In the genomic region with DNA sequence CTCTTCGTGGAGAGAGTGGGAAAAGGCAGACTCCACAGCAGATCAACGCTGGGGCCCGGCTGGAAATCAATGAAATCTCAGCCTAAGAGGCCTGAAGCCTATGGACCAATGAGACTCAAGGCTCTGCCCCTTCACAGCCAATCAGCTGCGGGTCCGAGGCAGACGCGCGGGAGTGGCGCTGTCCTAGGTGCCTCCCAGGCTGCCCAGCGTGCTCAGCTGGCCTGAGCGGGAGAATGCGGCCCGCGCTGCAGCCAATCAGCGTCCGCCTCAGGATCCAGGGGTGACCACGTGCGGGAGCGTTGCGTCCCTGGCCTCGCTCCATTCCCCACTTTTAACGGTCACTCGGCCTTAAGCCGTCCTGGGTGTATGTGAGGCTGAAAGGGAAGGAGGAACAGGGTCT, we compare ENCODE assay signal across 1 cellular context.
TF ChIP-seq lines count a peak whose summit lies in the region.

A gene with protein sequence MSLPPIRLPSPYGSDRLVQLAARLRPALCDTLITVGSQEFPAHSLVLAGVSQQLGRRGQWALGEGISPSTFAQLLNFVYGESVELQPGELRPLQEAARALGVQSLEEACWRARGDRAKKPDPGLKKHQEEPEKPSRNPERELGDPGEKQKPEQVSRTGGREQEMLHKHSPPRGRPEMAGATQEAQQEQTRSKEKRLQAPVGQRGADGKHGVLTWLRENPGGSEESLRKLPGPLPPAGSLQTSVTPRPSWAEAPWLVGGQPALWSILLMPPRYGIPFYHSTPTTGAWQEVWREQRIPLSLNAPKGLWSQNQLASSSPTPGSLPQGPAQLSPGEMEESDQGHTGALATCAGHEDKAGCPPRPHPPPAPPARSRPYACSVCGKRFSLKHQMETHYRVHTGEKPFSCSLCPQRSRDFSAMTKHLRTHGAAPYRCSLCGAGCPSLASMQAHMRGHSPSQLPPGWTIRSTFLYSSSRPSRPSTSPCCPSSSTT (plus strand): TSS at position 341 of the 400 bp plus-strand sequence. CDS start 10,069 bp downstream, outside the sequence.

TF ChIP-seq in K562, 482 proteins besides CTCF, POLR2A, EP300 and RAD21 (continued from another document and continues in another):
- TF ChIP-seq, protein P1, sequence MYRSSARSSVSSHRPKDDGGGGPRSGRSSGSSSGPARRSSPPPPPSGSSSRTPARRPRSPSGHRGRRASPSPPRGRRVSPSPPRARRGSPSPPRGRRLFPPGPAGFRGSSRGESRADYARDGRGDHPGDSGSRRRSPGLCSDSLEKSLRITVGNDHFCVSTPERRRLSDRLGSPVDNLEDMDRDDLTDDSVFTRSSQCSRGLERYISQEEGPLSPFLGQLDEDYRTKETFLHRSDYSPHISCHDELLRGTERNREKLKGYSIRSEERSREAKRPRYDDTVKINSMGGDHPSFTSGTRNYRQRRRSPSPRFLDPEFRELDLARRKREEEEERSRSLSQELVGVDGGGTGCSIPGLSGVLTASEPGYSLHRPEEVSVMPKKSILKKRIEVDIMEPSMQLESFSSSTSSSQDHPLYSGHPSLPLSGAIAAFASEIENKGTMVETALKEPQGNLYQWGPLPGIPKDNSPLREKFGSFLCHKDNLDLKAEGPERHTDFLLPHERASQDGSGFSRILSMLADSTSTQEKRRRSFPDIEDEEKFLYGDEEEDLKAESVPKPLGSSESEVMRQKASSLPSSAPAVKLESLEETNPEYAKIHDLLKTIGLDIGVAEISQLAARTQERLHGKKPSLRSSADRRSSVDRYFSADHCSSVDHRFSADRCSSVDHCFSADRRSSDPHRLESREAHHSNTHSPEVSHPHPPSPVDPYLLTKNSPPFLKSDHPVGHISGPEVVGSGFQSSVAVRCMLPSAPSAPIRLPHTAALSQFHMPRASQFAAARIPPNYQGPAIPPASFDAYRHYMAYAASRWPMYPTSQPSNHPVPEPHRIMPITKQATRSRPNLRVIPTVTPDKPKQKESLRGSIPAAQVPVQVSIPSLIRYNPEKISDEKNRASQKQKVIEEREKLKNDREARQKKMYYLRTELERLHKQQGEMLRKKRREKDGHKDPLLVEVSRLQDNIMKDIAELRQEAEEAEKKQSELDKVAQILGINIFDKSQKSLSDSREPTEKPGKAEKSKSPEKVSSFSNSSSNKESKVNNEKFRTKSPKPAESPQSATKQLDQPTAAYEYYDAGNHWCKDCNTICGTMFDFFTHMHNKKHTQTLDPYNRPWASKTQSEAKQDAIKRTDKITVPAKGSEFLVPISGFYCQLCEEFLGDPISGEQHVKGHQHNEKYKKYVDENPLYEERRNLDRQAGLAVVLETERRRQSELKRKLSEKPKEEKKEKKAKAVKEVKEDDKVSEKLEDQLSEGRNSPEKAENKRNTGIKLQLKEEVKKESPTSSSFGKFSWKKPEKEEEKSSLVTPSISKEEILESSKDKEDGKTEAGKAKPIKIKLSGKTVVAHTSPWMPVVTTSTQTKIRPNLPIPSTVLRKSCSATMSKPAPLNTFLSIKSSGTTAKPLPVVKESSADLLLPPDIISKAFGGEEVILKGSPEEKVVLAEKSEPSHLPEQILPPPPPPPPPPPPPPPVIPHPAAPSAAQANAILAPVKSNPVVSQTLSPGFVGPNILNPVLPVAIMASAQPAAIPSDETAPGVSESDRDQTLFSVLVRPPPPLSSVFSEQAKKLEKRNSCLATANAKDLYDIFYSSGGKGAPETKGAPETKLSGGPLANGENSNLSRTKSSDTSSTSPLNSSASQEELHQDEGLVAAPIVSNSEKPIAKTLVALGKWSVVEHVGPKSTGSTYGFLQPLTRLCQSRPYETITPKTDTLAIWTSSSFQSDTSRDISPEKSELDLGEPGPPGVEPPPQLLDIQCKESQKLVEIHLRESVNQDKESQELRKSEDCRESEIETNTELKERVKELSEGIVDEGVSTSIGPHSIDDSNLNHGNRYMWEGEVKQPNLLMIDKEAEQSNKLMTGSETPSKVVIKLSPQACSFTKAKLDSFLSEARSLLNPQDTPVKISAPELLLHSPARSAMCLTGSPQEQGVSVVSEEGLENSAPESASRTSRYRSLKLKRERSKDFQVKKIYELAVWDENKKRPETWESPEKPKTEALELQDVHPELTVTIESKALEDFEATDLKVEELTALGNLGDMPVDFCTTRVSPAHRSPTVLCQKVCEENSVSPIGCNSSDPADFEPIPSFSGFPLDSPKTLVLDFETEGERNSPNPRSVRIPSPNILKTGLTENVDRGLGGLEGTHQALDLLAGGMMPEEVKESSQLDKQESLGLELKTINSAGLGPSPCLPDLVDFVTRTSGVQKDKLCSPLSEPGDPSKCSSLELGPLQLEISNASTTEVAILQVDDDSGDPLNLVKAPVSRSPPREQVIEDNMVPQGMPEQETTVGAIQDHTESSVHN (IDR thresholded peaks at IDR 0.05; ENCODE audit: borderline replicate concordance in 1 of 2, low read depth in 1 of 2), result no peak
- TF ChIP-seq NFIC (IDR thresholded peaks at IDR 0.05), result no peak
- TF ChIP-seq PRPF4 (IDR thresholded peaks at IDR 0.05; ENCODE audit: insufficient read depth, low read depth, low read length, poor library complexity, severe bottlenecking), result no peak
- TF ChIP-seq SAFB (IDR thresholded peaks at IDR 0.05; ENCODE audit: borderline replicate concordance, low read depth, low read length), result no peak
- TF ChIP-seq ZNF583 (CRISPR knock-in tag; IDR thresholded peaks at IDR 0.05), result no peak
- TF ChIP-seq ZSCAN32 (CRISPR knock-in tag; IDR thresholded peaks at IDR 0.05), result no peak
- TF ChIP-seq ZNF780A (CRISPR knock-in tag; IDR thresholded peaks at IDR 0.05), result no peak
- TF ChIP-seq, protein P2, sequence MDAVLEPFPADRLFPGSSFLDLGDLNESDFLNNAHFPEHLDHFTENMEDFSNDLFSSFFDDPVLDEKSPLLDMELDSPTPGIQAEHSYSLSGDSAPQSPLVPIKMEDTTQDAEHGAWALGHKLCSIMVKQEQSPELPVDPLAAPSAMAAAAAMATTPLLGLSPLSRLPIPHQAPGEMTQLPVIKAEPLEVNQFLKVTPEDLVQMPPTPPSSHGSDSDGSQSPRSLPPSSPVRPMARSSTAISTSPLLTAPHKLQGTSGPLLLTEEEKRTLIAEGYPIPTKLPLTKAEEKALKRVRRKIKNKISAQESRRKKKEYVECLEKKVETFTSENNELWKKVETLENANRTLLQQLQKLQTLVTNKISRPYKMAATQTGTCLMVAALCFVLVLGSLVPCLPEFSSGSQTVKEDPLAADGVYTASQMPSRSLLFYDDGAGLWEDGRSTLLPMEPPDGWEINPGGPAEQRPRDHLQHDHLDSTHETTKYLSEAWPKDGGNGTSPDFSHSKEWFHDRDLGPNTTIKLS (IDR thresholded peaks at IDR 0.05; ENCODE audit: borderline replicate concordance, low read depth), result no peak
- TF ChIP-seq, protein P3, sequence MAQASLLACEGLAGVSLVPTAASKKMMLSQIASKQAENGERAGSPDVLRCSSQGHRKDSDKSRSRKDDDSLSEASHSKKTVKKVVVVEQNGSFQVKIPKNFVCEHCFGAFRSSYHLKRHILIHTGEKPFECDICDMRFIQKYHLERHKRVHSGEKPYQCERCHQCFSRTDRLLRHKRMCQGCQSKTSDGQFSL (CRISPR knock-in tag; IDR thresholded peaks at IDR 0.05), result 0 out of 2 replicates have a peak, but pooled peaks have one; percentile 14
- TF ChIP-seq, protein P3 (tag; IDR thresholded peaks at IDR 0.05), result no peak
- TF ChIP-seq, protein P4, sequence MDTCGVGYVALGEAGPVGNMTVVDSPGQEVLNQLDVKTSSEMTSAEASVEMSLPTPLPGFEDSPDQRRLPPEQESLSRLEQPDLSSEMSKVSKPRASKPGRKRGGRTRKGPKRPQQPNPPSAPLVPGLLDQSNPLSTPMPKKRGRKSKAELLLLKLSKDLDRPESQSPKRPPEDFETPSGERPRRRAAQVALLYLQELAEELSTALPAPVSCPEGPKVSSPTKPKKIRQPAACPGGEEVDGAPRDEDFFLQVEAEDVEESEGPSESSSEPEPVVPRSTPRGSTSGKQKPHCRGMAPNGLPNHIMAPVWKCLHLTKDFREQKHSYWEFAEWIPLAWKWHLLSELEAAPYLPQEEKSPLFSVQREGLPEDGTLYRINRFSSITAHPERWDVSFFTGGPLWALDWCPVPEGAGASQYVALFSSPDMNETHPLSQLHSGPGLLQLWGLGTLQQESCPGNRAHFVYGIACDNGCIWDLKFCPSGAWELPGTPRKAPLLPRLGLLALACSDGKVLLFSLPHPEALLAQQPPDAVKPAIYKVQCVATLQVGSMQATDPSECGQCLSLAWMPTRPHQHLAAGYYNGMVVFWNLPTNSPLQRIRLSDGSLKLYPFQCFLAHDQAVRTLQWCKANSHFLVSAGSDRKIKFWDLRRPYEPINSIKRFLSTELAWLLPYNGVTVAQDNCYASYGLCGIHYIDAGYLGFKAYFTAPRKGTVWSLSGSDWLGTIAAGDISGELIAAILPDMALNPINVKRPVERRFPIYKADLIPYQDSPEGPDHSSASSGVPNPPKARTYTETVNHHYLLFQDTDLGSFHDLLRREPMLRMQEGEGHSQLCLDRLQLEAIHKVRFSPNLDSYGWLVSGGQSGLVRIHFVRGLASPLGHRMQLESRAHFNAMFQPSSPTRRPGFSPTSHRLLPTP (IDR thresholded peaks at IDR 0.05; ENCODE audit: borderline replicate concordance, extremely low read depth, insufficient read length), result no peak
- no peak for TF ChIP-seq BRF1 (IDR thresholded peaks at IDR 0.05; ENCODE audit: borderline replicate concordance, extremely low read depth, insufficient read length)
- TF ChIP-seq, protein P5, sequence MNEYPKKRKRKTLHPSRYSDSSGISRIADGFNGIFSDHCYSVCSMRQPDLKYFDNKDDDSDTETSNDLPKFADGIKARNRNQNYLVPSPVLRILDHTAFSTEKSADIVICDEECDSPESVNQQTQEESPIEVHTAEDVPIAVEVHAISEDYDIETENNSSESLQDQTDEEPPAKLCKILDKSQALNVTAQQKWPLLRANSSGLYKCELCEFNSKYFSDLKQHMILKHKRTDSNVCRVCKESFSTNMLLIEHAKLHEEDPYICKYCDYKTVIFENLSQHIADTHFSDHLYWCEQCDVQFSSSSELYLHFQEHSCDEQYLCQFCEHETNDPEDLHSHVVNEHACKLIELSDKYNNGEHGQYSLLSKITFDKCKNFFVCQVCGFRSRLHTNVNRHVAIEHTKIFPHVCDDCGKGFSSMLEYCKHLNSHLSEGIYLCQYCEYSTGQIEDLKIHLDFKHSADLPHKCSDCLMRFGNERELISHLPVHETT (CRISPR knock-in tag; conservative IDR thresholded peaks at IDR 0.05 in 1 of 2, IDR thresholded peaks at IDR 0.05 in 1 of 2), result no peak
- no peak for TF ChIP-seq KDM2B (CRISPR knock-in tag; IDR thresholded peaks at IDR 0.05)
- no peak for TF ChIP-seq ZNF23 (CRISPR knock-in tag; IDR thresholded peaks at IDR 0.05)
- TF ChIP-seq, protein P6, sequence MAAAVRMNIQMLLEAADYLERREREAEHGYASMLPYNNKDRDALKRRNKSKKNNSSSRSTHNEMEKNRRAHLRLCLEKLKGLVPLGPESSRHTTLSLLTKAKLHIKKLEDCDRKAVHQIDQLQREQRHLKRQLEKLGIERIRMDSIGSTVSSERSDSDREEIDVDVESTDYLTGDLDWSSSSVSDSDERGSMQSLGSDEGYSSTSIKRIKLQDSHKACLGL (CRISPR knock-in tag; IDR thresholded peaks at IDR 0.05; ENCODE audit: borderline replicate concordance, poor library complexity, severe bottlenecking), result no peak
- no peak for TF ChIP-seq DNMT1 (IDR thresholded peaks at IDR 0.05)
- no peak for TF ChIP-seq EP400 (IDR thresholded peaks at IDR 0.05)
- TF ChIP-seq DIDO1 (tag; IDR thresholded peaks at IDR 0.05; ENCODE audit: low read depth), result no peak
- TF ChIP-seq, protein P7, sequence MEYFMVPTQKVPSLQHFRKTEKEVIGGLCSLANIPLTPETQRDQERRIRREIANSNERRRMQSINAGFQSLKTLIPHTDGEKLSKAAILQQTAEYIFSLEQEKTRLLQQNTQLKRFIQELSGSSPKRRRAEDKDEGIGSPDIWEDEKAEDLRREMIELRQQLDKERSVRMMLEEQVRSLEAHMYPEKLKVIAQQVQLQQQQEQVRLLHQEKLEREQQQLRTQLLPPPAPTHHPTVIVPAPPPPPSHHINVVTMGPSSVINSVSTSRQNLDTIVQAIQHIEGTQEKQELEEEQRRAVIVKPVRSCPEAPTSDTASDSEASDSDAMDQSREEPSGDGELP (CRISPR knock-in tag; IDR thresholded peaks at IDR 0.05; ENCODE audit: borderline replicate concordance), result peak; percentile 99
- TF ChIP-seq RUNX1 (IDR thresholded peaks at IDR 0.05; ENCODE audit: low read depth), result no peak
- no peak for TF ChIP-seq NUFIP1 (IDR thresholded peaks at IDR 0.05; ENCODE audit: partially characterized antibody)
- TF ChIP-seq BRD4 (IDR thresholded peaks at IDR 0.05), result no peak
- TF ChIP-seq U2AF1 (optimal IDR thresholded peaks at IDR 0.05; ENCODE audit: low read depth, low read length), result no peak
- no peak for TF ChIP-seq FOXA1 (IDR thresholded peaks at IDR 0.05; ENCODE audit: borderline replicate concordance)
- TF ChIP-seq ZNF184 (CRISPR knock-in tag; IDR thresholded peaks at IDR 0.05), result no peak
- TF ChIP-seq, protein P8, sequence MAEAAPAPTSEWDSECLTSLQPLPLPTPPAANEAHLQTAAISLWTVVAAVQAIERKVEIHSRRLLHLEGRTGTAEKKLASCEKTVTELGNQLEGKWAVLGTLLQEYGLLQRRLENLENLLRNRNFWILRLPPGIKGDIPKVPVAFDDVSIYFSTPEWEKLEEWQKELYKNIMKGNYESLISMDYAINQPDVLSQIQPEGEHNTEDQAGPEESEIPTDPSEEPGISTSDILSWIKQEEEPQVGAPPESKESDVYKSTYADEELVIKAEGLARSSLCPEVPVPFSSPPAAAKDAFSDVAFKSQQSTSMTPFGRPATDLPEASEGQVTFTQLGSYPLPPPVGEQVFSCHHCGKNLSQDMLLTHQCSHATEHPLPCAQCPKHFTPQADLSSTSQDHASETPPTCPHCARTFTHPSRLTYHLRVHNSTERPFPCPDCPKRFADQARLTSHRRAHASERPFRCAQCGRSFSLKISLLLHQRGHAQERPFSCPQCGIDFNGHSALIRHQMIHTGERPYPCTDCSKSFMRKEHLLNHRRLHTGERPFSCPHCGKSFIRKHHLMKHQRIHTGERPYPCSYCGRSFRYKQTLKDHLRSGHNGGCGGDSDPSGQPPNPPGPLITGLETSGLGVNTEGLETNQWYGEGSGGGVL (CRISPR knock-in tag; IDR thresholded peaks at IDR 0.05), result no peak
- TF ChIP-seq, protein P9, sequence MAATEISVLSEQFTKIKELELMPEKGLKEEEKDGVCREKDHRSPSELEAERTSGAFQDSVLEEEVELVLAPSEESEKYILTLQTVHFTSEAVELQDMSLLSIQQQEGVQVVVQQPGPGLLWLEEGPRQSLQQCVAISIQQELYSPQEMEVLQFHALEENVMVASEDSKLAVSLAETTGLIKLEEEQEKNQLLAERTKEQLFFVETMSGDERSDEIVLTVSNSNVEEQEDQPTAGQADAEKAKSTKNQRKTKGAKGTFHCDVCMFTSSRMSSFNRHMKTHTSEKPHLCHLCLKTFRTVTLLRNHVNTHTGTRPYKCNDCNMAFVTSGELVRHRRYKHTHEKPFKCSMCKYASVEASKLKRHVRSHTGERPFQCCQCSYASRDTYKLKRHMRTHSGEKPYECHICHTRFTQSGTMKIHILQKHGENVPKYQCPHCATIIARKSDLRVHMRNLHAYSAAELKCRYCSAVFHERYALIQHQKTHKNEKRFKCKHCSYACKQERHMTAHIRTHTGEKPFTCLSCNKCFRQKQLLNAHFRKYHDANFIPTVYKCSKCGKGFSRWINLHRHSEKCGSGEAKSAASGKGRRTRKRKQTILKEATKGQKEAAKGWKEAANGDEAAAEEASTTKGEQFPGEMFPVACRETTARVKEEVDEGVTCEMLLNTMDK (IDR thresholded peaks at IDR 0.05; ENCODE audit: borderline replicate concordance, insufficient read depth, low read depth, low read length, poor library complexity, severe bottlenecking), result no peak
